20 cellular contexts compared by ENCODE assay signal in genomic region chr10:22588462-22588861, GRCh38.
"Had no signal": no experiment of that assay in that cellular context is flagged by ENCODE, and none has a peak within 500 bp of the region (broad histone marks: within the 10 kb centered on the region; RNA-seq: fewer than 3 reads in every experiment).

No MANE protein-coding gene starts in this region.

- H2AFZ ChIP-seq: hepatocyte had no signal

- DNase-seq: cortex of kidney; dorsolateral prefrontal cortex; effector CD8-positive, alpha-beta T cell; foreskin melanocyte; head of caudate nucleus; kidney glomerular epithelial cell; mesendoderm; naive B cell; posterior cingulate gyrus; sigmoid colon; stimulated activated CD4-positive, alpha-beta T cell treated with anti-CD3 and anti-CD28 coated beads, Interleukin-2, amount 100 ng/mL, for 24 hours; stimulated activated CD4-positive, alpha-beta T cell treated with anti-CD3 and anti-CD28 coated beads, Interleukin-4, amount 100 ng/mL, for 4 hours; stimulated activated naive B cell treated with anti-CD40 and anti-IgM and Interleukin-4, amounts not matched to agents 10 μg/mL and 1 μg/mL and 100 μg/mL, for 72 hours; stimulated activated naive CD8-positive, alpha-beta T cell treated with anti-CD3 and anti-CD28 coated beads, Interleukin-15, amount 100 ng/mL, for 72 hours; transverse colon had no signal

- H3K4me1 ChIP-seq: sigmoid colon, transverse colon had no signal

- H3K4me2 ChIP-seq: hepatocyte had no signal

- H3K36me3 ChIP-seq: transverse colon had no signal

- H3K9me3 Mint-ChIP-seq: naive B cell; neural crest cell; stimulated activated naive B cell treated with anti-CD40 and anti-IgM and Interleukin-4, amounts not matched to agents 10 μg/mL and 1 μg/mL and 100 μg/mL, for 72 hours; stimulated activated naive CD8-positive, alpha-beta T cell treated with anti-CD3 and anti-CD28 coated beads, Interleukin-15, amount 100 ng/mL, for 72 hours had no signal

- ATAC-seq: stimulated activated naive B cell treated with anti-CD40 and anti-IgM and Interleukin-4, amounts not matched to agents 10 μg/mL and 1 μg/mL and 100 μg/mL, for 72 hours; stimulated activated naive CD8-positive, alpha-beta T cell treated with anti-CD3 and anti-CD28 coated beads, Interleukin-15, amount 100 ng/mL, for 72 hours had no signal

- H3K27ac Mint-ChIP-seq: stimulated activated naive B cell treated with anti-CD40 and anti-IgM and Interleukin-4, amounts not matched to agents 10 μg/mL and 1 μg/mL and 100 μg/mL, for 72 hours had no signal

- H3K9me3 ChIP-seq: sigmoid colon, thoracic aorta, transverse colon had no signal

- H3K4me3 ChIP-seq: dorsolateral prefrontal cortex, hepatocyte, sigmoid colon, skin epidermis, thoracic aorta, transverse colon had no signal

- H3K4me3 Mint-ChIP-seq: neural crest cell; stimulated activated naive B cell treated with anti-CD40 and anti-IgM and Interleukin-4, amounts not matched to agents 10 μg/mL and 1 μg/mL and 100 μg/mL, for 72 hours; stimulated activated naive CD8-positive, alpha-beta T cell treated with anti-CD3 and anti-CD28 coated beads, Interleukin-15, amount 100 ng/mL, for 72 hours had no signal

- H3K27me3 ChIP-seq: dorsolateral prefrontal cortex, hepatocyte, sigmoid colon, transverse colon had no signal

- FAIRE-seq: islet of Langerhans had no signal

- H3K27ac ChIP-seq: hepatocyte, sigmoid colon, skin epidermis, thoracic aorta, transverse colon had no signal

- H3K79me2 ChIP-seq: hepatocyte had no signal

- H3K27me3 Mint-ChIP-seq: naive B cell; stimulated activated naive B cell treated with anti-CD40 and anti-IgM and Interleukin-4, amounts not matched to agents 10 μg/mL and 1 μg/mL and 100 μg/mL, for 72 hours; stimulated activated naive CD8-positive, alpha-beta T cell treated with anti-CD3 and anti-CD28 coated beads, Interleukin-15, amount 100 ng/mL, for 72 hours had no signal
